11 cellular contexts compared by ENCODE assay signal in the genomic region with DNA sequence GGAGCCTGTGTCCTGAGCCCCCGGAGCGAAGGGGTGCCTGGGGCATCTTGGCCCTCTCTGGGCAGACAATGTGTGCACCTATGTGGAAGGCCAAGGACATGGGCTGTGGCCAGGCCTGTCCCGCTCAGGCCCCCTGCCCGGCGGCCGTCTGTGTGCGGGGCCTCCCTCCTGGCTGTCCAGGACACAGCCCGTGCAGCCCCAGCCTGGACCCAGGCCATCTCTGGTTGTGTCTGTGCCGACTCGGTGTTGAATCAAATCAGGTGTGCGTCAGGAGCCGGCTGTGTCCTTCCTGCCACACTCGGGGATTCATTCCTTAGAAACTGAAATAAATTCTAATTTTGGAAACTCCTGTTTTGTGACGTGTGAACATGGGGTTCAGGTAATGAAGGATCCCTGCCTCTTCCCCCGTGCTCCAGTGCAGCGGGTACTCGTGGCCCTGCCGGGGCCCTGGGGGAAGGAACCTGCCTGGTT. TPM values are rescaled to one million over a fixed set of nuclear protein-coding genes. Genes with fewer than 3 reads are reported as not detected.
DNase-seq lines count a peak whose midpoint lies in the region; ATAC-seq and TF ChIP-seq lines count a peak whose summit lies in the region.
"Had no signal": no experiment of that assay in that cellular context is flagged by ENCODE, and none has a peak within 500 bp of the region (broad histone marks: within the 10 kb centered on the region; RNA-seq: fewer than 3 reads in every experiment).

No MANE protein-coding gene starts in this region.

- POLR2A ChIA-PET in Panc1 (lab: Charles Lee), result no interaction called here

- WGBS in ovary, 3 donors, result 67 to 78% (median 69%) methylated on average over 18 of the region's 18 CpGs

- no peaks in the 10 kb centered on the region for H3K9me3 ChIP-seq in Panc1 (ENCODE audit: control insufficient read depth, insufficient read depth, low read depth, low read length)
- no peaks in the 10 kb centered on the region for H3K9me3 ChIP-seq in ovary
- H3K9me3 ChIP-seq: mucosa of descending colon, tibial artery had no signal

- TF ChIP-seq CTCF in Panc1 (IDR thresholded peaks at IDR 0.05) (no peak), ovary (IDR thresholded peaks at IDR 0.05) (no peak)

- H3K4me1 ChIP-seq in Panc1 (ENCODE audit: control insufficient read depth, insufficient read depth, low read length) (peaks cover 14% of the 10 kb centered on the region), ovary (ENCODE audit: insufficient read depth) (peaks cover 5% of the 10 kb centered on the region)

- no peak overlapping the region for H3K27ac Mint-ChIP-seq in T-helper 1 cell treated with Interleukin-12 subunit alpha and Interleukin-12 subunit beta and Interleukin-4 antibody, amounts not matched to agents 30 μg/mL and 1 μg/mL, for 36 hours
- peak overlapping the region; percentile 64 to 81 for H3K27ac Mint-ChIP-seq in effector memory CD8-positive, alpha-beta T cell

- no peak for TF ChIP-seq POLR2A in ovary (IDR thresholded peaks at IDR 0.05)

- ATAC-seq in Panc1 (peak; percentile 13), HG03378 (IDR thresholded peaks at IDR 0.05; ENCODE audit: unreplicated experiment) (no peak)
- no peak for ATAC-seq in effector memory CD8-positive, alpha-beta T cell (replicated peaks)

- CTCF ChIA-PET in Panc1 (lab: Charles Lee), result no interaction called here

- no peaks in the 10 kb centered on the region; the same call in 1 of the 2 replicates for H3K36me3 ChIP-seq in Panc1 (ENCODE audit: control insufficient read depth, insufficient read depth, low read length)
- H3K36me3 ChIP-seq in ovary, result no peaks in the 10 kb centered on the region

- no peaks in the 10 kb centered on the region for H3K9me3 Mint-ChIP-seq in T-helper 1 cell treated with Interleukin-12 subunit alpha and Interleukin-12 subunit beta and Interleukin-4 antibody, amounts not matched to agents 30 μg/mL and 1 μg/mL, for 36 hours
- no peaks in the 10 kb centered on the region for H3K9me3 Mint-ChIP-seq in effector memory CD8-positive, alpha-beta T cell

- peaks cover 13% of the 10 kb centered on the region for H3K4me1 Mint-ChIP-seq in T-helper 1 cell treated with Interleukin-12 subunit alpha and Interleukin-12 subunit beta and Interleukin-4 antibody, amounts not matched to agents 30 μg/mL and 1 μg/mL, for 36 hours (ENCODE audit: low read depth)
- H3K4me1 Mint-ChIP-seq in effector memory CD8-positive, alpha-beta T cell (ENCODE audit: low read depth in 2 of 2), result peaks cover 11 to 13% of the 10 kb centered on the region in 2 donors

- TF ChIP-seq EP300 in ovary (IDR thresholded peaks at IDR 0.05), result no peak

- H3K4me3 ChIP-seq in Panc1 (ENCODE audit: low read depth in 2 of 2, low read length in 2 of 2) (no peak overlapping the region; a peak in 1 of 4 replicates), ovary (no peak overlapping the region)
- H3K4me3 ChIP-seq: mucosa of descending colon had no signal

- H3K27ac ChIP-seq in Panc1 (ENCODE audit: low read length) (peak overlapping the region; percentile 17; the same call in 1 of the 2 replicates), ovary (peak overlapping the region in 1 of 2 donors; percentile 16)

- DNase-seq in T-helper 1 cell (no peak), Panc1 (ENCODE audit: low read depth, low spot score) (no peak), ovary (peak in 4 of 5 donors; percentile 26 to 53 (median 52)), H4 (ENCODE audit: low spot score) (no peak), NCI-H1694 (lab: John Stamatoyannopoulos, UW) (no peak)
- no peak for DNase-seq in effector memory CD8-positive, alpha-beta T cell
- DNase-seq: mucosa of descending colon, Right ventricle myocardium superior, tibial artery had no signal

- peak overlapping the region; percentile 56 for H3K4me3 Mint-ChIP-seq in T-helper 1 cell treated with Interleukin-12 subunit alpha and Interleukin-12 subunit beta and Interleukin-4 antibody, amounts not matched to agents 30 μg/mL and 1 μg/mL, for 36 hours
- H3K4me3 Mint-ChIP-seq in effector memory CD8-positive, alpha-beta T cell, result peak overlapping the region; percentile 76 to 77

- in situ Hi-C loops in Panc1 (cut with HindIII; ENCODE audit: low pct_unique_long_range_greater_than_20kb, low sequenced_read_pairs), result no loop called here

- H3K27me3 ChIP-seq in Panc1 (ENCODE audit: control insufficient read depth, insufficient read depth, low read length) (no peaks in the 10 kb centered on the region), ovary (no peaks in the 10 kb centered on the region)
- H3K27me3 ChIP-seq: tibial artery had no signal

- H3K36me3 Mint-ChIP-seq in T-helper 1 cell treated with Interleukin-12 subunit alpha and Interleukin-12 subunit beta and Interleukin-4 antibody, amounts not matched to agents 30 μg/mL and 1 μg/mL, for 36 hours (ENCODE audit: low read depth), result peaks cover 9% of the 10 kb centered on the region
- H3K36me3 Mint-ChIP-seq in effector memory CD8-positive, alpha-beta T cell (ENCODE audit: insufficient read depth), result peaks cover 48% of the 10 kb centered on the region

- no peaks in the 10 kb centered on the region for H3K27me3 Mint-ChIP-seq in T-helper 1 cell treated with Interleukin-12 subunit alpha and Interleukin-12 subunit beta and Interleukin-4 antibody, amounts not matched to agents 30 μg/mL and 1 μg/mL, for 36 hours (ENCODE audit: low read depth)
- no peaks in the 10 kb centered on the region for H3K27me3 Mint-ChIP-seq in effector memory CD8-positive, alpha-beta T cell

- intact Hi-C loops in Panc1 (cut with micrococcal nuclease; ENCODE audit: unreplicated experiment) (no loop called here), ovary (cut with DNase I) (loop anchor here in 1 of 4 donors (10.0 kb wide), 1 partner anchor 244 kb away; no protein-coding TSS in a partner anchor)

- BruUV-seq in Panc1 (replicated peaks; lab: Mats Ljungman, UMichigan), result no TSS peak

RNA-seq across cellular contexts. Expression of a gene that starts 1.5 kb away (rescaled TPM):
- 34.3 TPM for total RNA-seq in Panc1 (2021; ENCODE audit: unreplicated experiment)
- polyA plus RNA-seq in Panc1 (2012; ENCODE audit: insufficient read length), result 60.2 TPM
- 10 to 100 TPM; 18.9 to 31.1 (median 23.0) TPM for total RNA-seq in ovary
- 10 to 100 TPM in 1 of 2 donors, under 1 TPM in 1; 0.40 to 23.4 TPM for polyA plus RNA-seq in ovary
- total RNA-seq in H4 (2014; rRNA removed; shearing (Covaris generic)), result 13.4 and 19.6 TPM in 2 replicates

RNA-seq across cellular contexts. Expression of a gene that starts 13.6 kb away (rescaled TPM):
- 55.7 TPM for total RNA-seq in Panc1 (2021; ENCODE audit: unreplicated experiment)
- 83.8 TPM for polyA plus RNA-seq in Panc1 (2012; ENCODE audit: insufficient read length)
- 10 to 100 TPM; 23.5 to 35.2 (median 27.2) TPM for total RNA-seq in ovary
- polyA plus RNA-seq in ovary, result 10 to 100 TPM in 1 of 2 donors, under 1 TPM in 1; 0.58 to 25.9 TPM
- total RNA-seq in H4 (2014; rRNA removed; shearing (Covaris generic)), result 13.7 and 17.2 TPM in 2 replicates

RNA-seq across cellular contexts. Expression of a gene that starts 28.8 kb away (rescaled TPM):
- 0.77 TPM for total RNA-seq in Panc1 (2021; ENCODE audit: unreplicated experiment)
- polyA plus RNA-seq in Panc1 (2012; ENCODE audit: insufficient read length), result 1.1 TPM
- 1 to 10 TPM; 1.8 to 5.6 (median 3.1) TPM for total RNA-seq in ovary
- 1 to 10 TPM in 1 of 2 donors, under 1 TPM in 1; 0.27 to 2.0 TPM for polyA plus RNA-seq in ovary
- 4.2 and 4.4 TPM in 2 replicates for total RNA-seq in H4 (2014; rRNA removed; shearing (Covaris generic))

RNA-seq across cellular contexts. Expression of a gene that starts 45.5 kb away (rescaled TPM):
- 31.3 TPM for total RNA-seq in Panc1 (2021; ENCODE audit: unreplicated experiment)
- 31.3 TPM for polyA plus RNA-seq in Panc1 (2012; ENCODE audit: insufficient read length)
- total RNA-seq in ovary, result 10 to 100 TPM; 35.9 to 52.2 (median 40.8) TPM
- polyA plus RNA-seq in ovary, result 10 to 100 TPM in 1 of 2 donors, 1 to 10 TPM in 1; 7.5 to 42.6 TPM
- 4.9 and 5.0 TPM in 2 replicates for total RNA-seq in H4 (2014; rRNA removed; shearing (Covaris generic))

RNA-seq across cellular contexts. Expression of a gene that starts 51.8 kb away (rescaled TPM):
- total RNA-seq in Panc1 (2021; ENCODE audit: unreplicated experiment) (71.3 TPM), ovary (10 to 100 TPM; 24.9 to 44.6 (median 41.1) TPM)
- 74.6 TPM for polyA plus RNA-seq in Panc1 (2012; ENCODE audit: insufficient read length)
- 10 to 100 TPM in 1 of 2 donors, 1 to 10 TPM in 1; 2.3 to 33.2 TPM for polyA plus RNA-seq in ovary
- 5.1 and 5.9 TPM in 2 replicates for total RNA-seq in H4 (2014; rRNA removed; shearing (Covaris generic))

Comparison
In these comparisons a context has a peak if more than half of its experiments do, and no peak if none do; other contexts are left out.
1. DNase-seq: peak in ovary (4 of 5); none in T-helper 1 cell (0 of 5), Panc1 (single experiment), effector memory CD8-positive, alpha-beta T cell (0 of 3), H4 (single experiment) and NCI-H1694 (single experiment).